9 cellular contexts compared by ENCODE assay signal in genomic region chr17:81365601-81366585, GRCh38. TPM values are rescaled to one million over a fixed set of nuclear protein-coding genes. Genes with fewer than 3 reads are reported as not detected.
DNase-seq lines count a peak whose midpoint lies in the region; ATAC-seq and TF ChIP-seq lines count a peak whose summit lies in the region.
"Had no signal": no experiment of that assay in that cellular context is flagged by ENCODE, and none has a peak within 500 bp of the region (broad histone marks: within the 10 kb centered on the region; RNA-seq: fewer than 3 reads in every experiment).

No MANE protein-coding gene starts in this region.

- peaks cover 8% of the 10 kb centered on the region for H3K4me1 Mint-ChIP-seq in progenitor cell of endocrine pancreas (ENCODE audit: low read depth)

- in situ Hi-C loops in SK-MEL-5 (cut with HindIII; ENCODE audit: low pct_unique_long_range_greater_than_20kb, low sequenced_read_pairs): no loop called here

- ATAC-seq in GM18511 (IDR thresholded peaks at IDR 0.05; ENCODE audit: unreplicated experiment) (no peak), HG03378 (IDR thresholded peaks at IDR 0.05; ENCODE audit: unreplicated experiment) (no peak)

- no peaks in the 10 kb centered on the region for H3K36me3 Mint-ChIP-seq in progenitor cell of endocrine pancreas (ENCODE audit: insufficient read depth)

- H3K4me3 Mint-ChIP-seq in progenitor cell of endocrine pancreas (ENCODE audit: low read depth): no peak overlapping the region
- H3K4me3 Mint-ChIP-seq: T-helper 1 cell treated with Interleukin-12 subunit alpha and Interleukin-12 subunit beta and Interleukin-4 antibody, amounts not matched to agents 30 μg/mL and 1 μg/mL, for 36 hours had no signal

- H3K9me3 Mint-ChIP-seq in progenitor cell of endocrine pancreas (ENCODE audit: low read depth): peaks cover 4% of the 10 kb centered on the region
- H3K9me3 Mint-ChIP-seq: T-helper 1 cell treated with Interleukin-12 subunit alpha and Interleukin-12 subunit beta and Interleukin-4 antibody, amounts not matched to agents 30 μg/mL and 1 μg/mL, for 36 hours had no signal

- TF ChIP-seq CTCF in progenitor cell of endocrine pancreas (IDR thresholded peaks at IDR 0.05; ENCODE audit: unreplicated experiment): no peak

- peak overlapping the region; percentile 92 for H3K27ac ChIP-seq in epithelial cell of prostate

- peak overlapping the region; percentile 56 for H3K27ac Mint-ChIP-seq in progenitor cell of endocrine pancreas
- H3K27ac Mint-ChIP-seq: T-helper 1 cell treated with Interleukin-12 subunit alpha and Interleukin-12 subunit beta and Interleukin-4 antibody, amounts not matched to agents 30 μg/mL and 1 μg/mL, for 36 hours had no signal

- intact Hi-C loops in posterior vena cava (cut with DNase I): no loop called here

- H3K27me3 Mint-ChIP-seq in progenitor cell of endocrine pancreas: peaks cover 42% of the 10 kb centered on the region

- DNase-seq in SHP77 (lab: John Stamatoyannopoulos, UW) (peak; percentile 16 to 22), SHP77 treated with DMSO at 0.1 percent for 48 hours (lab: John Stamatoyannopoulos, UW) (no peak), SK-MEL-5 (ENCODE audit: low read depth, low spot score) (peak; percentile 30), epithelial cell of prostate (ENCODE audit: low read depth, low spot score) (peak; percentile 88), progenitor cell of endocrine pancreas (ENCODE audit: low spot score, unreplicated experiment) (no peak), posterior vena cava (ENCODE audit: low spot score) (no peak)

RNA-seq across cellular contexts. Expression of gene BAHCC1, which starts 29.4 kb away (rescaled TPM):
- 15.4 and 19.1 TPM in 2 replicates for total RNA-seq in SK-MEL-5 (2014; rRNA removed; shearing (Covaris generic))
- 64.9 and 83.0 TPM in 2 replicates for polyA plus RNA-seq in SK-MEL-5 (2015; cell fraction: cytosol; rRNA removed)
- 202 and 203 TPM in 2 replicates for polyA plus RNA-seq in SK-MEL-5 (2015; cell fraction: nucleus; rRNA removed)
- total RNA-seq in progenitor cell of endocrine pancreas: 36.9 and 40.5 TPM in 2 replicates
- 10 to 100 TPM; 17.3 to 19.1 TPM for total RNA-seq in posterior vena cava

Comparison
In these comparisons a context has a peak if more than half of its experiments do, and no peak if none do; other contexts are left out.
1. DNase-seq: peak in SHP77 (2 of 2), SK-MEL-5 (single experiment) and epithelial cell of prostate (single experiment); none in SHP77 treated with DMSO at 0.1 percent for 48 hours (single experiment), progenitor cell of endocrine pancreas (single experiment) and posterior vena cava (single experiment).